Comparison of ENCODE assay signal across 20 cellular contexts in the genomic region with DNA sequence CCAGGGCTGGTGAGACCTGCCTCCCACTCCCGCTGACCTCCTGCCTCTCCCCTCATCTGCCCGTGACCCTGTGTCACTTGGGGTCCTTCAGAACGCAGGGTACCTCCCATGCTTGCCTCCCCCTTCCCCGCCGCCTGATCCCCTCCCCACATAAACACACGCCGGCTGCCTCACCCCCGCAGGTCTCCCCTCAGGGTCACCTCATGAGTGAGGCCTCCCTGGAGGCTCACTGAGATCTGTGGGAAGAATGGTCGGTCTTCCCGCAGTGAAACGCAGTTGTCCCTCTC. TPM values are rescaled to one million over a fixed set of nuclear protein-coding genes. Genes with fewer than 3 reads are reported as not detected.
A peak's percentile ranks its signal among the peaks of the same experiment; 100 is the strongest.
DNase-seq lines count a peak whose midpoint lies in the region; ATAC-seq and TF ChIP-seq lines count a peak whose summit lies in the region.
"Had no signal": no experiment of that assay in that cellular context is flagged by ENCODE, and none has a peak within 500 bp of the region (broad histone marks: within the 10 kb centered on the region; RNA-seq: fewer than 3 reads in every experiment).

No MANE protein-coding gene starts in this region.

- H3K9ac ChIP-seq in neural progenitor cell: no peak overlapping the region
- H3K9ac ChIP-seq: KMS-11 had no signal

- peaks cover 73% of the 10 kb centered on the region for H3K4me1 ChIP-seq in left ventricle myocardium inferior
- H3K4me1 ChIP-seq in neural progenitor cell: peaks cover 46% of the 10 kb centered on the region

- no peak overlapping the region for H3K4me3 ChIP-seq in left ventricle myocardium inferior
- no peak overlapping the region for H3K4me3 ChIP-seq in neural progenitor cell
- H3K4me3 ChIP-seq: PC-9 had no signal

- no peak overlapping the region for H3K4me2 ChIP-seq in neural progenitor cell
- H3K4me2 ChIP-seq: KMS-11, PC-9 had no signal

- H3K4me3 Mint-ChIP-seq in dendritic cell treated with granulocyte-macrophage colony-stimulating factor and Interleukin-4, amounts not matched to agents 40 ng/mL and 50 ng/mL, for 4 days: no peak overlapping the region
- no peak overlapping the region for H3K4me3 Mint-ChIP-seq in neural progenitor cell
- no peak overlapping the region for H3K4me3 Mint-ChIP-seq in activated T-cell treated with anti-CD3 and anti-CD28 coated beads, Interleukin-2, amount 50 U/mL, for 72 hours
- H3K4me3 Mint-ChIP-seq: CD8-positive, alpha-beta T cell had no signal

- peaks cover 7% of the 10 kb centered on the region for H3K9me3 Mint-ChIP-seq in dendritic cell treated with granulocyte-macrophage colony-stimulating factor and Interleukin-4, amounts not matched to agents 40 ng/mL and 50 ng/mL, for 4 days
- H3K9me3 Mint-ChIP-seq in neural progenitor cell: no peaks in the 10 kb centered on the region
- H3K9me3 Mint-ChIP-seq in activated T-cell treated with anti-CD3 and anti-CD28 coated beads, Interleukin-2, amount 50 U/mL, for 72 hours: no peaks in the 10 kb centered on the region
- H3K9me3 Mint-ChIP-seq: CD8-positive, alpha-beta T cell had no signal

- H4K20me1 ChIP-seq in neural progenitor cell (ENCODE audit: low read depth): peaks cover 44% of the 10 kb centered on the region

- no peak for ATAC-seq in left cardiac atrium
- no peak for ATAC-seq in activated T-cell treated with anti-CD3 and anti-CD28 coated beads, Interleukin-2, amount 50 U/mL, for 72 hours (replicated peaks in 1 of 2)
- no peak for ATAC-seq in HG03039 (IDR thresholded peaks at IDR 0.05; ENCODE audit: unreplicated experiment)
- ATAC-seq: CD8-positive, alpha-beta T cell had no signal

- H3K36me3 ChIP-seq in left ventricle myocardium inferior (peaks cover 20% of the 10 kb centered on the region), neural progenitor cell (peaks cover 7% of the 10 kb centered on the region)

- intact Hi-C loops in left ventricle myocardium inferior (cut with micrococcal nuclease) (no loop called here), left cardiac atrium (cut with DNase I) (no loop called here)
- intact Hi-C loops in dendritic cell treated with granulocyte-macrophage colony-stimulating factor and Interleukin-4, amounts not matched to agents 40 ng/mL and 50 ng/mL, for 4 days (cut with micrococcal nuclease): no loop called here

- no peaks in the 10 kb centered on the region for H3K27me3 ChIP-seq in left ventricle myocardium inferior (ENCODE audit: low read depth)
- no peaks in the 10 kb centered on the region for H3K27me3 ChIP-seq in neural progenitor cell

- H3K36me3 Mint-ChIP-seq in dendritic cell treated with granulocyte-macrophage colony-stimulating factor and Interleukin-4, amounts not matched to agents 40 ng/mL and 50 ng/mL, for 4 days (ENCODE audit: low read depth): no peaks in the 10 kb centered on the region
- peaks cover 19% of the 10 kb centered on the region for H3K36me3 Mint-ChIP-seq in neural progenitor cell
- no peaks in the 10 kb centered on the region for H3K36me3 Mint-ChIP-seq in activated T-cell treated with anti-CD3 and anti-CD28 coated beads, Interleukin-2, amount 50 U/mL, for 72 hours (ENCODE audit: insufficient read depth in 2 of 2)
- H3K36me3 Mint-ChIP-seq: CD8-positive, alpha-beta T cell had no signal

- peak overlapping the region; percentile 11 for H3K27ac Mint-ChIP-seq in dendritic cell treated with granulocyte-macrophage colony-stimulating factor and Interleukin-4, amounts not matched to agents 40 ng/mL and 50 ng/mL, for 4 days
- H3K27ac Mint-ChIP-seq in neural progenitor cell: peak overlapping the region; percentile 37
- H3K27ac Mint-ChIP-seq in activated T-cell treated with anti-CD3 and anti-CD28 coated beads, Interleukin-2, amount 50 U/mL, for 72 hours: no peak overlapping the region
- H3K27ac Mint-ChIP-seq: CD8-positive, alpha-beta T cell had no signal

- no peaks in the 10 kb centered on the region for H3K27me3 Mint-ChIP-seq in dendritic cell treated with granulocyte-macrophage colony-stimulating factor and Interleukin-4, amounts not matched to agents 40 ng/mL and 50 ng/mL, for 4 days
- no peaks in the 10 kb centered on the region for H3K27me3 Mint-ChIP-seq in neural progenitor cell (ENCODE audit: insufficient read depth, low read depth)
- H3K27me3 Mint-ChIP-seq in activated T-cell treated with anti-CD3 and anti-CD28 coated beads, Interleukin-2, amount 50 U/mL, for 72 hours (ENCODE audit: low read depth): no peaks in the 10 kb centered on the region

- H3K27ac ChIP-seq in left ventricle myocardium inferior (replicated peaks) (peak overlapping the region; percentile 79), neural progenitor cell (peak overlapping the region; percentile 11)
- H3K27ac ChIP-seq: KMS-11, PC-9, RWPE1 had no signal

- H3K79me2 ChIP-seq in neural progenitor cell (ENCODE audit: low read depth): peaks cover 63% of the 10 kb centered on the region

- no peak for TF ChIP-seq CTCF in left ventricle myocardium inferior (IDR thresholded peaks at IDR 0.05; ENCODE audit: borderline replicate concordance)
- TF ChIP-seq CTCF in neural progenitor cell (IDR thresholded peaks at IDR 0.05): no peak

- no peak overlapping the region for H2AFZ ChIP-seq in neural progenitor cell (replicated peaks)
- H2AFZ ChIP-seq: PC-9 had no signal

- H3K9me3 ChIP-seq in left ventricle myocardium inferior (replicated peaks) (no peaks in the 10 kb centered on the region), neural progenitor cell (ENCODE audit: low read depth) (no peaks in the 10 kb centered on the region)

- peaks cover 25% of the 10 kb centered on the region for H3K4me1 Mint-ChIP-seq in dendritic cell treated with granulocyte-macrophage colony-stimulating factor and Interleukin-4, amounts not matched to agents 40 ng/mL and 50 ng/mL, for 4 days (ENCODE audit: low read depth)
- H3K4me1 Mint-ChIP-seq in neural progenitor cell: peaks cover 30% of the 10 kb centered on the region
- H3K4me1 Mint-ChIP-seq in activated T-cell treated with anti-CD3 and anti-CD28 coated beads, Interleukin-2, amount 50 U/mL, for 72 hours (ENCODE audit: low read depth): no peaks in the 10 kb centered on the region

- H3F3A ChIP-seq in neural progenitor cell (ENCODE audit: low read depth): peaks cover 30% of the 10 kb centered on the region

- DNase-seq in left ventricle myocardium inferior (no peak), left cardiac atrium (no peak), neural progenitor cell (ENCODE audit: low spot score) (no peak)
- DNase-seq in central memory CD4-positive, alpha-beta T cell: no peak
- no peak for DNase-seq in activated T-cell treated with anti-CD3 and anti-CD28 coated beads, Interleukin-2, amount 50 U/mL, for 72 hours
- DNase-seq: AML-193; Calu3; CD8-positive, alpha-beta T cell; DMS153; GOT3; IMR-90; NCI-H1092 treated with DMSO at 0.1 percent for 48 hours; NCI-H1436 treated with DMSO at 0.1 percent for 48 hours; NCI-H2227 treated with DMSO at 0.1 percent for 48 hours; NCI-H748 treated with DMSO at 0.1 percent for 48 hours; PC-9 had no signal

RNA-seq across cellular contexts. Expression of gene FAM124A, which starts 37.1 kb away (rescaled TPM):
- total RNA-seq in left ventricle myocardium inferior (5.7 TPM), left cardiac atrium (1 to 10 TPM; 5.9 to 10.0 TPM), neural progenitor cell (ENCODE audit: low replicate concordance) (22.6 and 41.1 TPM in 2 replicates)
- total RNA-seq in activated T-cell treated with anti-CD3 and anti-CD28 coated beads, Interleukin-2, amount 50 U/mL, for 72 hours: under 1 TPM; 0.19 to 0.35 TPM
- total RNA-seq: IMR-90, PC-9 had no signal
